1 cellular context compared by ENCODE assay signal in genomic region chr7:43072530-43072929, GRCh38.
TF ChIP-seq lines count a peak whose summit lies in the region.

No MANE protein-coding gene starts in this region.

TF ChIP-seq in K562, 482 proteins besides CTCF, POLR2A, EP300 and RAD21 (continued from another document):
- no peak for TF ChIP-seq AFF1 (IDR thresholded peaks at IDR 0.05; ENCODE audit: low read depth in 1 of 2, partially characterized antibody in 2 of 2)
- TF ChIP-seq TAF15 (IDR thresholded peaks at IDR 0.05; ENCODE audit: low read depth, low read length): no peak
